Comparison of ENCODE assay signal across 1 cellular context in genomic region chr11:13183826-13184196, GRCh38.
TF ChIP-seq lines count a peak whose summit lies in the region.

No MANE protein-coding gene starts in this region.

TF ChIP-seq in neural cell, 6 proteins besides CTCF, POLR2A, EP300 and RAD21 (continued from another document):
- TF ChIP-seq, protein P1, sequence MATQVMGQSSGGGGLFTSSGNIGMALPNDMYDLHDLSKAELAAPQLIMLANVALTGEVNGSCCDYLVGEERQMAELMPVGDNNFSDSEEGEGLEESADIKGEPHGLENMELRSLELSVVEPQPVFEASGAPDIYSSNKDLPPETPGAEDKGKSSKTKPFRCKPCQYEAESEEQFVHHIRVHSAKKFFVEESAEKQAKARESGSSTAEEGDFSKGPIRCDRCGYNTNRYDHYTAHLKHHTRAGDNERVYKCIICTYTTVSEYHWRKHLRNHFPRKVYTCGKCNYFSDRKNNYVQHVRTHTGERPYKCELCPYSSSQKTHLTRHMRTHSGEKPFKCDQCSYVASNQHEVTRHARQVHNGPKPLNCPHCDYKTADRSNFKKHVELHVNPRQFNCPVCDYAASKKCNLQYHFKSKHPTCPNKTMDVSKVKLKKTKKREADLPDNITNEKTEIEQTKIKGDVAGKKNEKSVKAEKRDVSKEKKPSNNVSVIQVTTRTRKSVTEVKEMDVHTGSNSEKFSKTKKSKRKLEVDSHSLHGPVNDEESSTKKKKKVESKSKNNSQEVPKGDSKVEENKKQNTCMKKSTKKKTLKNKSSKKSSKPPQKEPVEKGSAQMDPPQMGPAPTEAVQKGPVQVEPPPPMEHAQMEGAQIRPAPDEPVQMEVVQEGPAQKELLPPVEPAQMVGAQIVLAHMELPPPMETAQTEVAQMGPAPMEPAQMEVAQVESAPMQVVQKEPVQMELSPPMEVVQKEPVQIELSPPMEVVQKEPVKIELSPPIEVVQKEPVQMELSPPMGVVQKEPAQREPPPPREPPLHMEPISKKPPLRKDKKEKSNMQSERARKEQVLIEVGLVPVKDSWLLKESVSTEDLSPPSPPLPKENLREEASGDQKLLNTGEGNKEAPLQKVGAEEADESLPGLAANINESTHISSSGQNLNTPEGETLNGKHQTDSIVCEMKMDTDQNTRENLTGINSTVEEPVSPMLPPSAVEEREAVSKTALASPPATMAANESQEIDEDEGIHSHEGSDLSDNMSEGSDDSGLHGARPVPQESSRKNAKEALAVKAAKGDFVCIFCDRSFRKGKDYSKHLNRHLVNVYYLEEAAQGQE (IDR thresholded peaks at IDR 0.05; ENCODE audit: borderline replicate concordance), result no peak
- no peak for TF ChIP-seq EZH2 (IDR thresholded peaks at IDR 0.05; ENCODE audit: borderline replicate concordance, insufficient read depth, low read length, poor library complexity, severe bottlenecking)
- no peak for TF ChIP-seq TAF1 (IDR thresholded peaks at IDR 0.05; ENCODE audit: low read depth)
- no peak for TF ChIP-seq SMC3 (conservative IDR thresholded peaks at IDR 0.05; ENCODE audit: poor library complexity)
